8 cellular contexts compared by ENCODE assay signal in genomic region chr5:116576043-116576713, GRCh38. TPM values are rescaled to one million over a fixed set of nuclear protein-coding genes. Genes with fewer than 3 reads are reported as not detected.
DNase-seq lines count a peak whose midpoint lies in the region; ATAC-seq, FAIRE-seq and TF ChIP-seq lines count a peak whose summit lies in the region.

No MANE protein-coding gene starts in this region.

- H3K36me3 ChIP-seq in gastroesophageal sphincter, result no peaks in the 10 kb centered on the region
- no peaks in the 10 kb centered on the region for H3K36me3 ChIP-seq in neuron (ENCODE audit: insufficient read depth, low read length)

- H3K9me3 ChIP-seq in gastroesophageal sphincter (no peaks in the 10 kb centered on the region), neuron (ENCODE audit: low read length) (no peaks in the 10 kb centered on the region)

- DNase-seq in SIG-M5 treated with dmso at 0.1 percent for 504 hours (lab: John Stamatoyannopoulos, UW; ENCODE audit: unreplicated experiment) (peak; percentile 43), SIG-M5 (lab: John Stamatoyannopoulos, UW) (no peak), H54 (ENCODE audit: insufficient read length, low spot score) (peak; percentile 53), LoVo (ENCODE audit: low spot score) (peak; percentile 68)
- peak; percentile 62 to 71 for DNase-seq in activated T-cell treated with anti-CD3 and anti-CD28 coated beads, Interleukin-2, amount 50 U/mL, for 48 hours
- DNase-seq in effector CD8-positive, alpha-beta T cell (lab: John Stamatoyannopoulos, UW), result no peak

- WGBS in gastroesophageal sphincter (ENCODE audit: low coverage in 1 of 2), 2 donors, result 41 to 43% methylated on average over 13 to 19 of the region's 44 CpGs

- H3K27me3 ChIP-seq in gastroesophageal sphincter (peaks cover 19% of the 10 kb centered on the region), neuron (ENCODE audit: insufficient read depth, low read length) (no peaks in the 10 kb centered on the region)

- H3K27ac ChIP-seq in gastroesophageal sphincter, result peak overlapping the region in 3 of 4 donors; percentile 71 to 81 (median 80)

- peak overlapping the region; percentile 63 to 78 for H3K4me3 ChIP-seq in gastroesophageal sphincter
- H3K4me3 ChIP-seq in neuron (ENCODE audit: low read length), result peak overlapping the region; percentile 91

- TF ChIP-seq POLR2A in H54 (IDR thresholded peaks at IDR 0.05; ENCODE audit: low read depth, low read length), result no peak
- TF ChIP-seq POLR2A in gastroesophageal sphincter (IDR thresholded peaks at IDR 0.05), result no peak

- H3K4me1 ChIP-seq in gastroesophageal sphincter (peaks cover 0 to 54% (median 5%) of the 10 kb centered on the region in 3 donors), neuron (ENCODE audit: insufficient read depth, low read length) (peaks cover 6% of the 10 kb centered on the region)

- FAIRE-seq in H54 (lab: Jason Lieb, UNC), result no peak

- peak; percentile 74 to 93 (median 80) for TF ChIP-seq CTCF in gastroesophageal sphincter (IDR thresholded peaks at IDR 0.05)

- peak overlapping the region; percentile 75 for H2AFZ ChIP-seq in neuron (ENCODE audit: low read depth, low read length)

- TF ChIP-seq EP300 in gastroesophageal sphincter (IDR thresholded peaks at IDR 0.05), result no peak

- ATAC-seq in gastroesophageal sphincter, result peak; percentile 44

RNA-seq across cellular contexts. Expression of gene SEMA6A, which starts 1.6 kb away (rescaled TPM):
- total RNA-seq in gastroesophageal sphincter, result 10 to 100 TPM; 10.9 to 19.8 (median 17.8) TPM

Comparison
In these comparisons a context has a peak if more than half of its experiments do, and no peak if none do; other contexts are left out.
1. DNase-seq: peak in SIG-M5 treated with dmso at 0.1 percent for 504 hours (single experiment), H54 (single experiment), LoVo (single experiment) and activated T-cell treated with anti-CD3 and anti-CD28 coated beads, Interleukin-2, amount 50 U/mL, for 48 hours (2 of 2); none in SIG-M5 (single experiment) and effector CD8-positive, alpha-beta T cell (single experiment).